19 cellular contexts compared by ENCODE assay signal in the genomic region with DNA sequence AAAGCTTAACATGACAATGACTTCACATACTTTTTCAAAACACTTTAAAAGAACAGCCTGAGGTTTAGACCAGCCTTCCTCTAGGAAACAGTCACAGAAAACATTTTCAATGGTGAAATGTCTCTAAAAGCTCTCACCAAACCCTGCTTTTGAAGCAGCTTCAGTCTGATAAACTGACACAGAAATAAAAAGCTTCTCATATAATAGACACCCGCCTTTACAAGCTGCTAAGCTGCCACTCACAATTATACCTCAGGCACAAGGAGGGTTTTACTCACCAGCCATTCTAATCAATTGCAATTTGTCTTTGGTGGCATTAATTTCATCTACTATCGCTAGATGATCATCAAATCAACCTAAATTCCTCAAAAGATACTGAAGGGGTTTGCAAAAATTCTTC. TPM values are rescaled to one million over a fixed set of nuclear protein-coding genes. Genes with fewer than 3 reads are reported as not detected.
DNase-seq lines count a peak whose midpoint lies in the region; ATAC-seq and TF ChIP-seq lines count a peak whose summit lies in the region.
"Had no signal": no experiment of that assay in that cellular context is flagged by ENCODE, and none has a peak within 500 bp of the region (broad histone marks: within the 10 kb centered on the region; RNA-seq: fewer than 3 reads in every experiment).

No MANE protein-coding gene starts in this region.

- H2AK5ac ChIP-seq in IMR-90 (ENCODE audit: low read depth, low read length), result no peak overlapping the region

- H3K9me3 ChIP-seq in right atrium auricular region (no peaks in the 10 kb centered on the region), IMR-90 (ENCODE audit: control insufficient read depth, insufficient read depth, low read length) (no peaks in the 10 kb centered on the region), gastroesophageal sphincter (no peaks in the 10 kb centered on the region), tibial artery (no peaks in the 10 kb centered on the region)
- H3K9me3 ChIP-seq: A549, gastrocnemius medialis, sigmoid colon had no signal

- DNase-seq in right atrium auricular region (ENCODE audit: low spot score) (no peak), Right ventricle myocardium inferior (ENCODE audit: missing footprints) (no peak), IMR-90 (no peak), tibial artery (no peak), AML-193 (lab: John Stamatoyannopoulos, UW) (no peak), HCEC 1CT (no peak), NOMO-1 treated with dmso at 0.1 percent for 144 hours (lab: John Stamatoyannopoulos, UW; ENCODE audit: unreplicated experiment) (no peak)
- DNase-seq: activated CD4-positive, alpha-beta T cell treated with anti-CD3 and anti-CD28 coated beads for 4 hours; activated naive CD4-positive, alpha-beta T cell treated with anti-CD3 and anti-CD28 coated beads for 36 hours; activated T-cell treated with anti-CD3 and anti-CD28 coated beads, Interleukin-2, amount 50 U/mL, for 48 hours; gastrocnemius medialis; NCI-H1417; NCI-H2081 treated with DMSO at 0.1 percent for 48 hours; sigmoid colon; T-helper 17 cell had no signal

- no peak for TF ChIP-seq EP300 in gastroesophageal sphincter (IDR thresholded peaks at IDR 0.05)

- intact Hi-C loops in Right ventricle myocardium inferior (cut with DNase I) (no loop called here), IMR-90 (cut with micrococcal nuclease) (no loop called here), tibial artery (cut with DNase I; ENCODE audit: low total_unique reads) (no loop called here)

- WGBS in IMR-90 (ENCODE audit: extremely low coverage in 2 of 2, insufficient read length in 1 of 2), 2 experiments, result no CpG with 5 or more reads among the region's 2 CpGs
- 69 to 86% methylated on average over 2 of the region's 2 CpGs for WGBS in gastroesophageal sphincter (ENCODE audit: low coverage in 1 of 2), 2 donors

- H3K27ac ChIP-seq in right atrium auricular region (peak overlapping the region; percentile 35 to 54), IMR-90 (ENCODE audit: insufficient read depth, low read length) (no peak overlapping the region), gastroesophageal sphincter (peak overlapping the region in 3 of 4 donors; percentile 3 to 49 (median 37)), tibial artery (peak overlapping the region; percentile 54 to 75)
- H3K27ac ChIP-seq: A549, C4-2B had no signal

- no peak overlapping the region; the same call in 1 of the 2 replicates for H2BK20ac ChIP-seq in IMR-90 (ENCODE audit: low read depth, low read length)

- peak overlapping the region; percentile 7; the same call in 1 of the 2 replicates for H3K4me2 ChIP-seq in IMR-90 (ENCODE audit: low read depth, low read length)
- H3K4me2 ChIP-seq: A549 had no signal

- TF ChIP-seq CTCF in right atrium auricular region (IDR thresholded peaks at IDR 0.05), result no peak
- TF ChIP-seq CTCF in IMR-90 (conservative IDR thresholded peaks at IDR 0.05; ENCODE audit: low read depth, low read length), result no peak
- TF ChIP-seq CTCF in gastroesophageal sphincter (IDR thresholded peaks at IDR 0.05), result no peak
- TF ChIP-seq CTCF in tibial artery (IDR thresholded peaks at IDR 0.05), result no peak

- H3K4me3 ChIP-seq in right atrium auricular region (no peak overlapping the region), IMR-90 (ENCODE audit: insufficient read depth, low read depth, low read length) (no peak overlapping the region), gastroesophageal sphincter (no peak overlapping the region), tibial artery (no peak overlapping the region)
- H3K4me3 ChIP-seq: A549, gastrocnemius medialis, sigmoid colon had no signal

- no peak for TF ChIP-seq RAD21 in IMR-90 (IDR thresholded peaks at IDR 0.05; ENCODE audit: low read length)

- no peak overlapping the region; the same call in 1 of the 2 replicates for H4K5ac ChIP-seq in IMR-90 (ENCODE audit: low read depth, low read length)

- H3K4me1 ChIP-seq in right atrium auricular region, result peaks cover 0 to 64% of the 10 kb centered on the region in 2 donors
- peaks cover 16% of the 10 kb centered on the region for H3K4me1 ChIP-seq in IMR-90 (ENCODE audit: control insufficient read depth, insufficient read depth, low read length)
- peaks cover 11 to 70% (median 18%) of the 10 kb centered on the region in 3 donors for H3K4me1 ChIP-seq in gastroesophageal sphincter
- H3K4me1 ChIP-seq in tibial artery, result peaks cover 0 to 76% (median 46%) of the 10 kb centered on the region in 4 donors

- H2AK9ac ChIP-seq in IMR-90 (replicated peaks; ENCODE audit: low read depth, low read length, poor library complexity), result no peak overlapping the region

- H2AFZ ChIP-seq in IMR-90 (replicated peaks; ENCODE audit: low read length, poor library complexity), result no peak overlapping the region

- no peaks in the 10 kb centered on the region for H3K36me3 ChIP-seq in right atrium auricular region
- H3K36me3 ChIP-seq in IMR-90 (ENCODE audit: control insufficient read depth, insufficient read depth, low read length), result peaks cover 3% of the 10 kb centered on the region; the same call in 1 of the 2 replicates
- no peaks in the 10 kb centered on the region for H3K36me3 ChIP-seq in gastroesophageal sphincter
- peaks cover 0 to 5% (median 0%) of the 10 kb centered on the region in 3 donors for H3K36me3 ChIP-seq in tibial artery
- H3K36me3 ChIP-seq: gastrocnemius medialis, sigmoid colon had no signal

- H2BK15ac ChIP-seq in IMR-90 (ENCODE audit: low read depth, low read length), result no peak overlapping the region

- no TSS peak for BruUV-seq in IMR-90 (replicated peaks; lab: Mats Ljungman, UMichigan)

- no peak overlapping the region for H3K9ac ChIP-seq in IMR-90 (ENCODE audit: low read depth, low read length)

- H3K14ac ChIP-seq in IMR-90 (replicated peaks; ENCODE audit: low read depth, low read length), result no peak overlapping the region

- dilution Hi-C loops in IMR-90 (cut with HindIII; ENCODE audit: low sequenced_read_pairs, unreplicated experiment), result no loop called here

- no peak overlapping the region for H2BK5ac ChIP-seq in IMR-90 (ENCODE audit: low read depth, low read length, poor library complexity, severe bottlenecking)

- in situ Hi-C loops in IMR-90 (cut with MboI; ENCODE audit: low sequenced_read_pairs), result no loop called here

- H3K18ac ChIP-seq in IMR-90 (ENCODE audit: low read depth, low read length), result peak overlapping the region; percentile 17; the same call in 1 of the 2 replicates

- no peak overlapping the region for H4K91ac ChIP-seq in IMR-90 (ENCODE audit: insufficient read depth, low read depth, low read length)

- peak overlapping the region; percentile 59; the same call in 1 of the 2 replicates for H3K23ac ChIP-seq in IMR-90 (ENCODE audit: low read depth, low read length)

- no peak for TF ChIP-seq POLR2A in IMR-90 (IDR thresholded peaks at IDR 0.05; ENCODE audit: low read depth, low read length)
- no peak for TF ChIP-seq POLR2A in gastroesophageal sphincter (IDR thresholded peaks at IDR 0.05)

- H3K79me1 ChIP-seq in IMR-90 (ENCODE audit: low read depth in 1 of 2, low read length in 2 of 2), result peaks cover 44 to 75% of the 10 kb centered on the region in 2 experiments

- ATAC-seq in Right ventricle myocardium inferior, result no peak
- no peak for ATAC-seq in IMR-90 (ENCODE audit: low read depth)
- ATAC-seq in gastroesophageal sphincter, result no peak
- ATAC-seq: A549, gastrocnemius medialis, Panc1, T-helper 17 cell had no signal

- H4K8ac ChIP-seq in IMR-90 (ENCODE audit: low read depth in 2 of 2, low read length in 2 of 2), result no peak overlapping the region

- H3K27me3 ChIP-seq in right atrium auricular region (no peaks in the 10 kb centered on the region), IMR-90 (ENCODE audit: control insufficient read depth, insufficient read depth, low read length) (no peaks in the 10 kb centered on the region), gastroesophageal sphincter (no peaks in the 10 kb centered on the region), tibial artery (no peaks in the 10 kb centered on the region)
- H3K27me3 ChIP-seq: gastrocnemius medialis, sigmoid colon had no signal

- peaks cover 25% of the 10 kb centered on the region; the same call in 1 of the 2 replicates for H4K20me1 ChIP-seq in IMR-90 (ENCODE audit: insufficient read depth, low read length)

- H3K9me1 ChIP-seq in IMR-90 (ENCODE audit: insufficient read depth, low read length), result peaks cover 17% of the 10 kb centered on the region

- no peak overlapping the region; the same call in 1 of the 2 replicates for H3K4ac ChIP-seq in IMR-90 (ENCODE audit: low read depth, low read length)

- no peak overlapping the region for H3K56ac ChIP-seq in IMR-90 (ENCODE audit: extremely low read depth, insufficient read depth, low read length)

- peak overlapping the region; percentile 5; the same call in 1 of the 2 replicates for H2BK120ac ChIP-seq in IMR-90 (ENCODE audit: low read depth, low read length)

- CTCF ChIA-PET in IMR-90 (lab: Yijun Ruan, JAX), result no interaction called here

- POLR2A ChIA-PET in IMR-90 (lab: Charles Lee; ENCODE audit: unreplicated experiment), result interaction anchor here (0.5 kb wide), 1 partner anchor 88 kb away, joined by 3 read pairs; no protein-coding TSS in a partner anchor

TF ChIP-seq in IMR-90, 13 proteins besides CTCF, POLR2A, EP300 and RAD21 (continues in another document):
- no peak for TF ChIP-seq CEBPB (IDR thresholded peaks at IDR 0.05; ENCODE audit: low read depth, low read length)
- TF ChIP-seq RFX5 (IDR thresholded peaks at IDR 0.05; ENCODE audit: low read depth, low read length), result no peak
- no peak for TF ChIP-seq CHD1 (IDR thresholded peaks at IDR 0.05; ENCODE audit: low read depth, low read length)
- TF ChIP-seq, protein P1, sequence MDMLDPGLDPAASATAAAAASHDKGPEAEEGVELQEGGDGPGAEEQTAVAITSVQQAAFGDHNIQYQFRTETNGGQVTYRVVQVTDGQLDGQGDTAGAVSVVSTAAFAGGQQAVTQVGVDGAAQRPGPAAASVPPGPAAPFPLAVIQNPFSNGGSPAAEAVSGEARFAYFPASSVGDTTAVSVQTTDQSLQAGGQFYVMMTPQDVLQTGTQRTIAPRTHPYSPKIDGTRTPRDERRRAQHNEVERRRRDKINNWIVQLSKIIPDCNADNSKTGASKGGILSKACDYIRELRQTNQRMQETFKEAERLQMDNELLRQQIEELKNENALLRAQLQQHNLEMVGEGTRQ (IDR thresholded peaks at IDR 0.05; ENCODE audit: low read depth, low read length), result no peak
- no peak for TF ChIP-seq FOS (IDR thresholded peaks at IDR 0.05; ENCODE audit: low read depth, low read length)
- TF ChIP-seq NFE2L2 (IDR thresholded peaks at IDR 0.05; ENCODE audit: low read depth, low read length), result no peak
- TF ChIP-seq MXI1 (IDR thresholded peaks at IDR 0.05; ENCODE audit: borderline replicate concordance, low read depth, low read length), result no peak

RNA-seq across cellular contexts. Expression of a gene that starts 29.5 kb away (rescaled TPM):
- total RNA-seq in right atrium auricular region (10 to 100 TPM; 56.6 to 68.3 TPM), Right ventricle myocardium inferior (57.3 TPM), IMR-90 (2012; rRNA removed) (51.8 and 53.0 TPM in 2 replicates), gastroesophageal sphincter (10 to 100 TPM; 67.7 to 98.9 (median 84.1) TPM)
- polyA plus RNA-seq in IMR-90 (2012; rRNA removed), result 22.5 and 23.3 TPM in 2 replicates
- 8.8 and 10.9 TPM in 2 replicates for polyA plus RNA-seq in IMR-90 (2012; cell fraction: cytosol; rRNA removed)
- 8.3 and 25.8 TPM in 2 replicates for polyA plus RNA-seq in IMR-90 (2012; cell fraction: nucleus; rRNA removed; ENCODE audit: low replicate concordance)
- total RNA-seq: activated naive CD4-positive, alpha-beta T cell treated with anti-CD3 and anti-CD28 coated beads for 36 hours had no signal
